10 cellular contexts compared by ENCODE assay signal in genomic region chr11:73386026-73386425, GRCh38. TPM values are rescaled to one million over a fixed set of nuclear protein-coding genes. Genes with fewer than 3 reads are reported as not detected.
DNase-seq lines count a peak whose midpoint lies in the region; ATAC-seq and TF ChIP-seq lines count a peak whose summit lies in the region.
"Had no signal": no experiment of that assay in that cellular context is flagged by ENCODE, and none has a peak within 500 bp of the region (broad histone marks: within the 10 kb centered on the region; RNA-seq: fewer than 3 reads in every experiment).

No MANE protein-coding gene starts in this region.

- H3K36me3 Mint-ChIP-seq in CD4-positive, alpha-beta T cell (ENCODE audit: low read depth) = peaks cover 5% of the 10 kb centered on the region
- peaks cover 3% of the 10 kb centered on the region for H3K36me3 Mint-ChIP-seq in activated CD8-positive, alpha-beta T cell treated with anti-CD3 and anti-CD28 coated beads for 36 hours (ENCODE audit: low read depth)

- no peak for ATAC-seq in CD4-positive, alpha-beta T cell (ENCODE audit: poor library complexity)
- ATAC-seq in activated CD8-positive, alpha-beta T cell treated with anti-CD3 and anti-CD28 coated beads for 36 hours = no peak
- ATAC-seq in mucosa of descending colon (peak; percentile 19), GM18519 (IDR thresholded peaks at IDR 0.05; ENCODE audit: low FRiP score, unreplicated experiment) (no peak), HG02588 (IDR thresholded peaks at IDR 0.05; ENCODE audit: unreplicated experiment) (no peak)

- no peaks in the 10 kb centered on the region for H3K9me3 ChIP-seq in CD4-positive, alpha-beta T cell (ENCODE audit: control insufficient read depth, low read length)
- H3K9me3 ChIP-seq in HEK293 (ENCODE audit: control insufficient read depth, insufficient read depth, low read depth, low read length) (no peaks in the 10 kb centered on the region), mucosa of descending colon (no peaks in the 10 kb centered on the region)

- POLR2A ChIA-PET in CD4-positive, alpha-beta T cell (lab: Charles Lee) = interaction anchor here (1.4 to 2.0 kb wide), 2 partner anchors 9 to 20 kb away, joined by 4 to 8 read pairs; no protein-coding TSS in a partner anchor
- POLR2A ChIA-PET in HEK293 (lab: Yijun Ruan, JAX) = interaction anchor here (0.6 kb wide), 1 partner anchor 79 kb away, joined by 7 read pairs; no protein-coding TSS in a partner anchor
- POLR2A ChIA-PET in activated CD8-positive, alpha-beta T cell treated with anti-CD3 and anti-CD28 coated beads for 36 hours (lab: Charles Lee) = interaction anchor here (0.7 to 1.4 kb wide), 2 partner anchors 34 to 447 kb away, joined by 3 read pairs; no protein-coding TSS in a partner anchor

- peak overlapping the region; percentile 25 for H3K4me3 Mint-ChIP-seq in CD4-positive, alpha-beta T cell
- H3K4me3 Mint-ChIP-seq in activated CD8-positive, alpha-beta T cell treated with anti-CD3 and anti-CD28 coated beads for 36 hours = no peak overlapping the region

- no peaks in the 10 kb centered on the region for H3K27me3 ChIP-seq in CD4-positive, alpha-beta T cell (ENCODE audit: control insufficient read depth, insufficient read depth, low read length)
- H3K27me3 ChIP-seq: cardiac muscle cell had no signal

- H3K4me1 ChIP-seq in HEK293 (ENCODE audit: control insufficient read depth, insufficient read depth, low read length) (peaks cover 11% of the 10 kb centered on the region; the same call in 1 of the 2 replicates), mucosa of descending colon (ENCODE audit: low read depth) (peaks cover 11% of the 10 kb centered on the region)

- CTCF ChIA-PET in CD4-positive, alpha-beta T cell (lab: Charles Lee) = interaction anchor here (1.0 kb wide), 1 partner anchor 35 kb away, joined by 4 read pairs; no protein-coding TSS in a partner anchor
- CTCF ChIA-PET in HEK293 (lab: Yijun Ruan, JAX) = interaction anchor here (1.3 to 8.4 kb wide), 3 partner anchors 35 to 274 kb away, joined by 5 to 61 read pairs (median 7); no protein-coding TSS in a partner anchor
- CTCF ChIA-PET in activated CD8-positive, alpha-beta T cell treated with anti-CD3 and anti-CD28 coated beads for 36 hours (lab: Charles Lee) = interaction anchor here (1.9 kb wide), 1 partner anchor 17 kb away, joined by 4 read pairs; no protein-coding TSS in a partner anchor

- peaks cover 62% of the 10 kb centered on the region for H3K4me1 Mint-ChIP-seq in CD4-positive, alpha-beta T cell (ENCODE audit: low read depth)
- H3K4me1 Mint-ChIP-seq in activated CD8-positive, alpha-beta T cell treated with anti-CD3 and anti-CD28 coated beads for 36 hours (ENCODE audit: low read depth) = peaks cover 57% of the 10 kb centered on the region

- no peaks in the 10 kb centered on the region for H3K9me3 Mint-ChIP-seq in CD4-positive, alpha-beta T cell
- no peaks in the 10 kb centered on the region for H3K9me3 Mint-ChIP-seq in activated CD8-positive, alpha-beta T cell treated with anti-CD3 and anti-CD28 coated beads for 36 hours

- H3K4me3 ChIP-seq in HEK293 (ENCODE audit: low read depth, low read length) = no peak overlapping the region
- no peak overlapping the region for H3K4me3 ChIP-seq in mucosa of descending colon
- H3K4me3 ChIP-seq: cardiac muscle cell had no signal

- H3K27me3 Mint-ChIP-seq in CD4-positive, alpha-beta T cell = no peaks in the 10 kb centered on the region
- H3K27me3 Mint-ChIP-seq in activated CD8-positive, alpha-beta T cell treated with anti-CD3 and anti-CD28 coated beads for 36 hours = no peaks in the 10 kb centered on the region

- H3K27ac ChIP-seq in CD4-positive, alpha-beta T cell (ENCODE audit: low read depth, low read length) = peak overlapping the region; percentile 25
- H3K27ac ChIP-seq in HEK293 (ENCODE audit: extremely low read depth, low read depth, low read length) = peak overlapping the region; percentile 12; the same call in 1 of the 2 replicates
- H3K27ac ChIP-seq: cardiac muscle cell had no signal

- in situ Hi-C loops in G401 (cut with HindIII; ENCODE audit: low sequenced_read_pairs) = no loop called here

- intact Hi-C loops in CD4-positive, alpha-beta T cell (cut with DNase I, micrococcal nuclease) = no loop called here
- intact Hi-C loops in activated CD8-positive, alpha-beta T cell treated with anti-CD3 and anti-CD28 coated beads for 36 hours (cut with micrococcal nuclease) = no loop called here
- intact Hi-C loops in mucosa of descending colon (cut with DNase I, micrococcal nuclease) = no loop called here

- no peak for TF ChIP-seq CTCF in CD4-positive, alpha-beta T cell (IDR thresholded peaks at IDR 0.05)
- TF ChIP-seq CTCF in HEK293 (tag by site-specific recombination; IDR thresholded peaks at IDR 0.05) = no peak
- no peak for TF ChIP-seq CTCF in activated CD8-positive, alpha-beta T cell treated with anti-CD3 and anti-CD28 coated beads for 36 hours (IDR thresholded peaks at IDR 0.05)
- TF ChIP-seq CTCF in mucosa of descending colon (IDR thresholded peaks at IDR 0.05) = no peak

- H3K27ac Mint-ChIP-seq in CD4-positive, alpha-beta T cell = peak overlapping the region; percentile 80
- H3K27ac Mint-ChIP-seq in activated CD8-positive, alpha-beta T cell treated with anti-CD3 and anti-CD28 coated beads for 36 hours = peak overlapping the region; percentile 72

- no peak for DNase-seq in CD4-positive, alpha-beta T cell
- DNase-seq in activated CD8-positive, alpha-beta T cell treated with anti-CD3 and anti-CD28 coated beads for 36 hours = no peak
- DNase-seq in mucosa of descending colon = peak in 1 of 3 donors; percentile 75
- DNase-seq in NCI-H1417 treated with DMSO at 0.1 percent for 48 hours (lab: John Stamatoyannopoulos, UW) = no peak
- DNase-seq in G401 (ENCODE audit: low spot score) = no peak
- DNase-seq: kidney glomerular epithelial cell had no signal

- H3K36me3 ChIP-seq in HEK293 (ENCODE audit: control insufficient read depth in 2 of 2, insufficient read depth in 1 of 2, low read length in 2 of 2) = peaks cover 0 to 15% of the 10 kb centered on the region in 2 experiments; a peak in 1 of 3 replicates
- H3K36me3 ChIP-seq in mucosa of descending colon (ENCODE audit: low read depth) = no peaks in the 10 kb centered on the region
- H3K36me3 ChIP-seq: cardiac muscle cell had no signal

TF ChIP-seq in HEK293, 187 proteins besides CTCF, POLR2A, EP300 and RAD21:
- TF ChIP-seq ZNF24 (tag by site-specific recombination; IDR thresholded peaks at IDR 0.05) (no peak), KLF9 (tag by site-specific recombination; IDR thresholded peaks at IDR 0.05; ENCODE audit: low read depth) (0 out of 2 replicates have a peak, but pooled peaks have one; percentile 26), GLIS1 (tag by site-specific recombination; IDR thresholded peaks at IDR 0.05) (peak; percentile 18; the same call in 1 of the 2 replicates), ZFP3 (tag by site-specific recombination; IDR thresholded peaks at IDR 0.05; ENCODE audit: low read depth) (no peak), ZBTB17 (tag by site-specific recombination; IDR thresholded peaks at IDR 0.05) (0 out of 2 replicates have a peak, but pooled peaks have one; percentile 41), KLF1 (tag by site-specific recombination; IDR thresholded peaks at IDR 0.05) (0 out of 2 replicates have a peak, but pooled peaks have one; percentile 42)

RNA-seq across cellular contexts. Expression of gene RELT, which starts 9.8 kb away (rescaled TPM):
- total RNA-seq in CD4-positive, alpha-beta T cell = 100 to 1,000 TPM; 107 to 114 TPM
- total RNA-seq in activated CD8-positive, alpha-beta T cell treated with anti-CD3 and anti-CD28 coated beads for 36 hours = 10 to 100 TPM; 26.6 to 29.6 TPM
- total RNA-seq in mucosa of descending colon = 1 to 10 TPM; 2.3 to 4.7 (median 4.4) TPM
- total RNA-seq in G401 (2014; rRNA removed; shearing (Covaris generic)) = 6.2 and 6.7 TPM in 2 replicates
